ENCODE assay signal across 1 cellular context in genomic region chr5:139635606-139636206, GRCh38.
A peak's percentile ranks its signal among the peaks of the same experiment; 100 is the strongest.
TF ChIP-seq lines count a peak whose summit lies in the region.

No MANE protein-coding gene starts in this region.

TF ChIP-seq in WTC11, 78 proteins besides CTCF, POLR2A, EP300 and RAD21 (continued from another document):
- TF ChIP-seq PRDM15 (CRISPR knock-in tag; IDR thresholded peaks at IDR 0.05): 0 out of 2 replicates have a peak, but pooled peaks have one; percentile 30
- 0 out of 2 replicates have a peak, but pooled peaks have one; percentile 45 for TF ChIP-seq AR (CRISPR knock-in tag; IDR thresholded peaks at IDR 0.05)
- no peak for TF ChIP-seq NR3C1 (CRISPR knock-in tag; conservative IDR thresholded peaks at IDR 0.05; ENCODE audit: low read depth)
- TF ChIP-seq MAX (CRISPR knock-in tag; IDR thresholded peaks at IDR 0.05): no peak; the same call in 1 of the 2 replicates
- no peak for TF ChIP-seq ATF2 (CRISPR knock-in tag; IDR thresholded peaks at IDR 0.05; ENCODE audit: borderline replicate concordance, low read depth)
- no peak for TF ChIP-seq TEAD1 (CRISPR knock-in tag; IDR thresholded peaks at IDR 0.05)
- peak; percentile 97 for TF ChIP-seq GTF2I (CRISPR knock-in tag; conservative IDR thresholded peaks at IDR 0.05)
- TF ChIP-seq ZNF423 (CRISPR knock-in tag; IDR thresholded peaks at IDR 0.05): peak; percentile 23; the same call in 1 of the 2 replicates
- TF ChIP-seq ZNF396 (CRISPR knock-in tag; IDR thresholded peaks at IDR 0.05; ENCODE audit: borderline replicate concordance): no peak
- TF ChIP-seq ETV6 (CRISPR knock-in tag; IDR thresholded peaks at IDR 0.05): peak; percentile 87
